Comparison of ENCODE assay signal across 12 cellular contexts in genomic region chr6:16228709-16229665, GRCh38. TPM values are rescaled to one million over a fixed set of nuclear protein-coding genes. Genes with fewer than 3 reads are reported as not detected.
DNase-seq lines count a peak whose midpoint lies in the region; ATAC-seq and TF ChIP-seq lines count a peak whose summit lies in the region.
"Had no signal": no experiment of that assay in that cellular context is flagged by ENCODE, and none has a peak within 500 bp of the region (broad histone marks: within the 10 kb centered on the region; RNA-seq: fewer than 3 reads in every experiment).

No MANE protein-coding gene starts in this region.

- no peaks in the 10 kb centered on the region for H3K9me3 ChIP-seq in endodermal cell (ENCODE audit: control insufficient read depth, low read length)
- H3K9me3 ChIP-seq in mucosa of stomach (ENCODE audit: control insufficient read depth, low read length): no peaks in the 10 kb centered on the region
- no peaks in the 10 kb centered on the region for H3K9me3 ChIP-seq in transverse colon
- H3K9me3 ChIP-seq: A549, Peyer's patch had no signal

- no peak for TF ChIP-seq POLR2A in transverse colon (IDR thresholded peaks at IDR 0.05)

- no peak for ATAC-seq in activated naive CD4-positive, alpha-beta T cell treated with anti-CD3 and anti-CD28 coated beads, Interleukin-2, amount 50 U/mL, for 72 hours
- ATAC-seq in HG03521 (IDR thresholded peaks at IDR 0.05; ENCODE audit: unreplicated experiment) (no peak), GM21825 (IDR thresholded peaks at IDR 0.05; ENCODE audit: unreplicated experiment) (no peak)

- H3K4me1 ChIP-seq in endodermal cell (ENCODE audit: control insufficient read depth, insufficient read depth, low read length): peaks cover 5% of the 10 kb centered on the region
- no peaks in the 10 kb centered on the region for H3K4me1 ChIP-seq in mucosa of stomach (ENCODE audit: control insufficient read depth, insufficient read depth, low read length)
- H3K4me1 ChIP-seq in transverse colon: peaks cover 5 to 16% (median 9%) of the 10 kb centered on the region in 4 donors
- H3K4me1 ChIP-seq: A549 had no signal

- H3K4me1 Mint-ChIP-seq in endodermal cell: peaks cover 6% of the 10 kb centered on the region

- peaks cover 7% of the 10 kb centered on the region for H3K27me3 Mint-ChIP-seq in endodermal cell (ENCODE audit: insufficient read depth)

- TF ChIP-seq EP300 in transverse colon (IDR thresholded peaks at IDR 0.05; ENCODE audit: low read depth): no peak

- DNase-seq in NCI-H82 (lab: John Stamatoyannopoulos, UW): peak; percentile 11
- DNase-seq in NCI-H82 treated with DMSO at 0.1 percent for 48 hours (lab: John Stamatoyannopoulos, UW; ENCODE audit: unreplicated experiment): no peak
- DNase-seq in endodermal cell: peak; percentile 69
- DNase-seq in transverse colon: peak; percentile 18
- no peak for DNase-seq in activated naive CD4-positive, alpha-beta T cell treated with anti-CD3 and anti-CD28 coated beads, Interleukin-2, amount 50 U/mL, for 72 hours (ENCODE audit: low spot score in 2 of 2)
- DNase-seq: activated T-cell treated with anti-CD3 and anti-CD28 coated beads, Interleukin-2, amount 50 U/mL, for 1 hour; NCI-H2171; Peyer's patch had no signal

- no peaks in the 10 kb centered on the region for H3K36me3 Mint-ChIP-seq in endodermal cell (ENCODE audit: low read depth)
- no peaks in the 10 kb centered on the region for H3K36me3 Mint-ChIP-seq in activated naive CD4-positive, alpha-beta T cell treated with anti-CD3 and anti-CD28 coated beads, Interleukin-2, amount 50 U/mL, for 72 hours

- no peak for TF ChIP-seq CTCF in endodermal cell (conservative IDR thresholded peaks at IDR 0.05)
- peak in 1 of 5 experiments; percentile 6 for TF ChIP-seq CTCF in transverse colon (IDR thresholded peaks at IDR 0.05)

- no peak overlapping the region for H3K9ac ChIP-seq in endodermal cell (ENCODE audit: extremely low read depth, low read length, poor library complexity, severe bottlenecking)
- H3K9ac ChIP-seq in mucosa of stomach (ENCODE audit: low read length): peak overlapping the region; percentile 37

- 58 to 68% methylated on average over 19 to 20 of the region's 20 CpGs for WGBS in endodermal cell (ENCODE audit: insufficient coverage in 1 of 2, insufficient read length in 1 of 2), 2 experiments
- 33 to 34% methylated on average over 11 to 20 of the region's 20 CpGs for WGBS in transverse colon (ENCODE audit: low coverage in 1 of 2), 2 donors

- no peak overlapping the region for H3K27ac ChIP-seq in endodermal cell (ENCODE audit: low read depth, low read length)
- no peak overlapping the region for H3K27ac ChIP-seq in transverse colon
- H3K27ac ChIP-seq: A549, Peyer's patch had no signal

- peaks cover 5% of the 10 kb centered on the region for H3K9me3 Mint-ChIP-seq in endodermal cell
- peaks cover 0 to 3% of the 10 kb centered on the region in 2 donors for H3K9me3 Mint-ChIP-seq in activated naive CD4-positive, alpha-beta T cell treated with anti-CD3 and anti-CD28 coated beads, Interleukin-2, amount 50 U/mL, for 72 hours

- H3K4me3 Mint-ChIP-seq in endodermal cell: no peak overlapping the region

- H3K27ac Mint-ChIP-seq in endodermal cell: no peak overlapping the region
- H3K27ac Mint-ChIP-seq in activated naive CD4-positive, alpha-beta T cell treated with anti-CD3 and anti-CD28 coated beads, Interleukin-2, amount 50 U/mL, for 72 hours: no peak overlapping the region

- H3K27me3 ChIP-seq in endodermal cell (ENCODE audit: control insufficient read depth, insufficient read depth, low read length, poor library complexity, severe bottlenecking) (no peaks in the 10 kb centered on the region), mucosa of stomach (ENCODE audit: control insufficient read depth, insufficient read depth, low read length) (no peaks in the 10 kb centered on the region), transverse colon (no peaks in the 10 kb centered on the region)
- H3K27me3 ChIP-seq: Peyer's patch had no signal

- no peak overlapping the region for H3K4me3 ChIP-seq in endodermal cell (ENCODE audit: low read length)
- H3K4me3 ChIP-seq in mucosa of stomach (ENCODE audit: low read length): no peak overlapping the region
- H3K4me3 ChIP-seq in transverse colon: peak overlapping the region in 2 of 4 donors; percentile 1 to 22
- H3K4me3 ChIP-seq: A549 had no signal

- in situ Hi-C loops in transverse colon (cut with MboI; ENCODE audit: low pct_ligation_motif_present in 1 of 4, low pct_unique_long_range_greater_than_20kb in 1 of 4, low sequenced_read_pairs in 3 of 4): no loop called here

- H3K36me3 ChIP-seq in endodermal cell (ENCODE audit: control insufficient read depth, insufficient read depth, low read length): no peaks in the 10 kb centered on the region
- no peaks in the 10 kb centered on the region for H3K36me3 ChIP-seq in mucosa of stomach (ENCODE audit: control insufficient read depth, insufficient read depth, low read length)
- no peaks in the 10 kb centered on the region for H3K36me3 ChIP-seq in transverse colon
- H3K36me3 ChIP-seq: Peyer's patch had no signal

- intact Hi-C loops in transverse colon (cut with DNase I; ENCODE audit: low total_unique reads): no loop called here

RNA-seq across cellular contexts. Expression of gene GMPR, which starts 9.4 kb away (rescaled TPM):
- 10 to 100 TPM in 1 of 2 donors, 1 to 10 TPM in 1; 4.9 to 20.7 TPM for total RNA-seq in endodermal cell
- polyA plus RNA-seq in endodermal cell (2013, experiment 1 of 2): 6.1 TPM
- 6.0 TPM for polyA plus RNA-seq in endodermal cell (2013, experiment 2 of 2)
- 1 to 10 TPM in 3 of 4 donors, not detected in 1; 4.4 to 5.1 (median 4.5) TPM for total RNA-seq in transverse colon
- 1 to 10 TPM in 1 of 2 donors, under 1 TPM in 1; 0.23 to 2.5 TPM for total RNA-seq in activated naive CD4-positive, alpha-beta T cell treated with anti-CD3 and anti-CD28 coated beads, Interleukin-2, amount 50 U/mL, for 72 hours

Comparison
In these comparisons a context has a peak if more than half of its experiments do, and no peak if none do; other contexts are left out.
1. DNase-seq: peak in NCI-H82 (single experiment), endodermal cell (single experiment) and transverse colon (single experiment); none in NCI-H82 treated with DMSO at 0.1 percent for 48 hours (single experiment) and activated naive CD4-positive, alpha-beta T cell treated with anti-CD3 and anti-CD28 coated beads, Interleukin-2, amount 50 U/mL, for 72 hours (0 of 2).